Comparison of ENCODE assay signal across 33 cellular contexts in the genomic region with DNA sequence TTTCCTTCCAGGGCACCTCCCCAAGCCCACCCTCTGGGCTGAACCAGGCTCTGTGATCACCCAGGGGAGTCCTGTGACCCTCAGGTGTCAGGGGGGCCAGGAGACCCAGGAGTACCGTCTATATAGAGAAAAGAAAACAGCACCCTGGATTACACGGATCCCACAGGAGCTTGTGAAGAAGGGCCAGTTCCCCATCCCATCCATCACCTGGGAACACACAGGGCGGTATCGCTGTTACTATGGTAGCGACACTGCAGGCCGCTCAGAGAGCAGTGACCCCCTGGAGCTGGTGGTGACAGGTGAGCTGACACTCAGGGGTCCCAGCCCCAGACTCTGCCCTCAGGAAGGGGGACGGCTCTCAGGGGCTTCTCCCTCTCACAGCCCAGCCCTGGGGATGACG. TPM values are rescaled to one million over a fixed set of nuclear protein-coding genes. Genes with fewer than 3 reads are reported as not detected.
"Had no signal": no experiment of that assay in that cellular context is flagged by ENCODE, and none has a peak within 500 bp of the region (broad histone marks: within the 10 kb centered on the region; RNA-seq: fewer than 3 reads in every experiment).

No MANE protein-coding gene starts in this region.

- H3K9ac ChIP-seq: SK-N-SH had no signal

- DNase-seq: activated CD4-positive, alpha-beta memory T cell treated with anti-CD3 and anti-CD28 coated beads for 36 hours; activated CD4-positive, alpha-beta T cell treated with anti-CD3 and anti-CD28 coated beads for 4 hours; activated CD4-positive, alpha-beta T cell treated with anti-CD3 and anti-CD28 coated beads, Interleukin-2, amount 50 U/mL, for 1 hour; activated CD8-positive, alpha-beta memory T cell treated with anti-CD3 and anti-CD28 coated beads, Interleukin-2, amount 50 U/mL, for 48 hours; activated effector memory CD4-positive, alpha-beta T cell treated with anti-CD3 and anti-CD28 coated beads, Interleukin-2, amount 50 U/mL, for 16 hours; activated naive CD4-positive, alpha-beta T cell treated with Interleukin-2 at 50 U/mL for 16 hours; activated naive CD8-positive, alpha-beta T cell treated with anti-CD3 and anti-CD28 coated beads, Interleukin-2, amount 10 ng/mL, durations not matched to agents 7 days and 5 days; activated T-cell treated with anti-CD3 and anti-CD28 coated beads, Interleukin-2, amount 50 U/mL, for 72 hours; amygdala; Karpas-422; MG63; NCI-H1048; NCI-H1105 treated with DMSO at 0.1 percent for 48 hours; NCI-H1436 treated with DMSO at 0.1 percent for 48 hours; NCI-H1694 treated with DMSO at 0.1 percent for 48 hours; NCI-H2029; NCI-H345; NCI-H524 treated with DMSO at 0.1 percent for 48 hours; Peyer's patch; RPMI8226; SHP77 treated with DMSO at 0.1 percent for 48 hours; SK-N-SH had no signal

- H3K9me3 Mint-ChIP-seq: activated CD4-positive, alpha-beta memory T cell treated with anti-CD3 and anti-CD28 coated beads for 36 hours; activated naive CD8-positive, alpha-beta T cell treated with anti-CD3 and anti-CD28 coated beads, Interleukin-2, amount 10 ng/mL, durations not matched to agents 7 days and 5 days; activated T-cell treated with anti-CD3 and anti-CD28 coated beads, Interleukin-2, amount 50 U/mL, for 72 hours; activated T-helper 17 cell treated with anti-CD3 and anti-CD28 coated beads, Interleukin-2, amount 50 U/mL, for 72 hours; central memory CD8-positive, alpha-beta T cell; T-helper 1 cell treated with Interleukin-12 subunit alpha and Interleukin-12 subunit beta and Interleukin-4 antibody, amounts not matched to agents 30 μg/mL and 1 μg/mL, for 36 hours; T-helper 2 cell treated with Interferon-gamma antibody and Interleukin-4, amounts not matched to agents 5 μg/mL and 100 μg/mL, for 36 hours had no signal

- H3K36me3 ChIP-seq: ascending aorta, cardiac muscle cell, MG63, Peyer's patch, SJSA1 had no signal

- H3K4me2 ChIP-seq: SK-N-SH had no signal

- H3K4me1 ChIP-seq: ascending aorta, Peyer's patch, SJSA1 had no signal

- H3K36me3 Mint-ChIP-seq: activated CD4-positive, alpha-beta memory T cell treated with anti-CD3 and anti-CD28 coated beads for 36 hours; activated naive CD4-positive, alpha-beta T cell treated with anti-CD3 and anti-CD28 coated beads, Interleukin-2, amount 50 U/mL, for 24 hours; activated naive CD8-positive, alpha-beta T cell treated with anti-CD3 and anti-CD28 coated beads, Interleukin-2, amount 10 ng/mL, durations not matched to agents 7 days and 5 days had no signal

- ATAC-seq: activated CD4-positive, CD25-positive, alpha-beta regulatory T cell treated with anti-CD3 and anti-CD28 coated beads, Interleukin-2, amount 50 U/mL, for 24 hours; activated T-cell treated with anti-CD3 and anti-CD28 coated beads, Interleukin-2, amount 50 U/mL, for 72 hours; activated T-helper 17 cell treated with anti-CD3 and anti-CD28 coated beads, Interleukin-2, amount 50 U/mL, for 72 hours; WTC11 had no signal

- H3K4me1 Mint-ChIP-seq: activated naive CD4-positive, alpha-beta T cell treated with anti-CD3 and anti-CD28 coated beads, Interleukin-2, amount 50 U/mL, for 24 hours; activated T-helper 17 cell treated with anti-CD3 and anti-CD28 coated beads, Interleukin-2, amount 50 U/mL, for 72 hours; WTC11 had no signal

- H3K4me3 ChIP-seq: ascending aorta, cardiac muscle cell, MG63, Peyer's patch, SJSA1 had no signal

- H3K27ac Mint-ChIP-seq: activated CD4-positive, alpha-beta memory T cell treated with anti-CD3 and anti-CD28 coated beads for 36 hours; activated naive CD4-positive, alpha-beta T cell treated with anti-CD3 and anti-CD28 coated beads, Interleukin-2, amount 50 U/mL, for 24 hours; activated naive CD8-positive, alpha-beta T cell treated with anti-CD3 and anti-CD28 coated beads, Interleukin-2, amount 10 ng/mL, durations not matched to agents 7 days and 5 days; activated T-cell treated with anti-CD3 and anti-CD28 coated beads, Interleukin-2, amount 50 U/mL, for 72 hours; activated T-helper 17 cell treated with anti-CD3 and anti-CD28 coated beads, Interleukin-2, amount 50 U/mL, for 72 hours; T-helper 1 cell treated with Interleukin-12 subunit alpha and Interleukin-12 subunit beta and Interleukin-4 antibody, amounts not matched to agents 30 μg/mL and 1 μg/mL, for 36 hours; T-helper 2 cell treated with Interferon-gamma antibody and Interleukin-4, amounts not matched to agents 5 μg/mL and 100 μg/mL, for 36 hours; WTC11 had no signal

- H3K9me3 ChIP-seq: MG63, Peyer's patch, SJSA1, SK-N-SH had no signal

- H3K27ac ChIP-seq: ascending aorta, cardiac muscle cell, Peyer's patch, SJSA1 had no signal

- H3K4me3 Mint-ChIP-seq: activated CD4-positive, alpha-beta memory T cell treated with anti-CD3 and anti-CD28 coated beads for 36 hours; activated naive CD4-positive, alpha-beta T cell treated with anti-CD3 and anti-CD28 coated beads, Interleukin-2, amount 50 U/mL, for 24 hours; activated naive CD8-positive, alpha-beta T cell treated with anti-CD3 and anti-CD28 coated beads, Interleukin-2, amount 10 ng/mL, durations not matched to agents 7 days and 5 days; activated T-cell treated with anti-CD3 and anti-CD28 coated beads, Interleukin-2, amount 50 U/mL, for 72 hours; activated T-helper 17 cell treated with anti-CD3 and anti-CD28 coated beads, Interleukin-2, amount 50 U/mL, for 72 hours; central memory CD8-positive, alpha-beta T cell; T-helper 1 cell treated with Interleukin-12 subunit alpha and Interleukin-12 subunit beta and Interleukin-4 antibody, amounts not matched to agents 30 μg/mL and 1 μg/mL, for 36 hours; T-helper 2 cell treated with Interferon-gamma antibody and Interleukin-4, amounts not matched to agents 5 μg/mL and 100 μg/mL, for 36 hours; WTC11 had no signal

- H3K27me3 ChIP-seq: ascending aorta, cardiac muscle cell, Peyer's patch, SJSA1 had no signal

RNA-seq across cellular contexts. Expression of a gene that starts 1.2 kb away (rescaled TPM):
- total RNA-seq: activated CD4-positive, alpha-beta memory T cell treated with anti-CD3 and anti-CD28 coated beads for 36 hours; cardiac muscle cell; NCI-H460; SJSA1; WTC11 had no signal
- polyA plus RNA-seq: cardiac muscle cell, SK-N-SH had no signal

RNA-seq across cellular contexts. Expression of a gene that starts 31.3 kb away (rescaled TPM):
- total RNA-seq: activated CD4-positive, alpha-beta memory T cell treated with anti-CD3 and anti-CD28 coated beads for 36 hours; activated T-cell treated with anti-CD3 and anti-CD28 coated beads, Interleukin-2, amount 50 U/mL, for 72 hours; activated T-helper 17 cell treated with anti-CD3 and anti-CD28 coated beads, Interleukin-2, amount 50 U/mL, for 72 hours; cardiac muscle cell; NCI-H460; SJSA1; WTC11 had no signal
- polyA plus RNA-seq: cardiac muscle cell, SK-N-SH had no signal

RNA-seq across cellular contexts. Expression of a gene that starts 38.1 kb away (rescaled TPM):
- total RNA-seq: activated CD4-positive, alpha-beta memory T cell treated with anti-CD3 and anti-CD28 coated beads for 36 hours; activated naive CD8-positive, alpha-beta T cell treated with anti-CD3 and anti-CD28 coated beads, Interleukin-2, amount 10 ng/mL, durations not matched to agents 7 days and 5 days; activated T-cell treated with anti-CD3 and anti-CD28 coated beads, Interleukin-2, amount 50 U/mL, for 72 hours; activated T-helper 17 cell treated with anti-CD3 and anti-CD28 coated beads, Interleukin-2, amount 50 U/mL, for 72 hours; ascending aorta; cardiac muscle cell; NCI-H460; Peyer's patch; SJSA1; WTC11 had no signal
- polyA plus RNA-seq: cardiac muscle cell, SK-N-SH had no signal

RNA-seq across cellular contexts. Expression of a gene that starts 57.9 kb away (rescaled TPM):
- total RNA-seq: activated CD4-positive, alpha-beta memory T cell treated with anti-CD3 and anti-CD28 coated beads for 36 hours; activated T-cell treated with anti-CD3 and anti-CD28 coated beads, Interleukin-2, amount 50 U/mL, for 72 hours; activated T-helper 17 cell treated with anti-CD3 and anti-CD28 coated beads, Interleukin-2, amount 50 U/mL, for 72 hours; ascending aorta; cardiac muscle cell; NCI-H460; SJSA1; WTC11 had no signal
- polyA plus RNA-seq: cardiac muscle cell, SK-N-SH had no signal
